Comparison of ENCODE assay signal across 12 cellular contexts in the genomic region with DNA sequence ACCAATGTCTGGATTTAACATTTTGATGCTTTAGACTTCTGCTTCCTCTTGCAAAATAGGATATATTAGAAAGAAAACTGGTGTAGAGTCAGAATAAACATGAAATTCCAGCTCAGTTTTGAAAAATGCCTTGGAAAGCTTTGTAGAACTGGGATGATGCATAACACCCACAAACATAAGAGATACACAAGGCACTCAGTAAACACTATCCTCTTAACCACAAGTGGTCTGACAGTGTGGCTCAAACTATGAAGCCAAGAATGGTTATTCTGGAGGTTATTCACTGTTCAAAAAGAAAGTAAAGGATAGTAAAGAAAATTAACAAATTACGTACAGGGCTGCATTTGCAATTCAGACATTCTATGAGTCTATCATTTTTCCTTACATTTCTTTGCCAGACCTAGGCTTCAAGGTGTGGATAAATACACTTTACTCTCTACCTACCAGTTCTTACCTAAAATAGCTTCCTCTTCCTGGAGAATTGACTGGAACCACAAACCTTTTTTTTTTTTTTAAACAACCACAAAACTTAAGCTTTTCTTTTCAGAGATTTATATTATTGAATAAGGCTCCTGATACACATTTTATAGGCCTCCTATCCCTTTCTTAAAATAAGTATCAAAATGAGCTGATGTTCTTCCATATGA. TPM values are rescaled to one million over a fixed set of nuclear protein-coding genes. Genes with fewer than 3 reads are reported as not detected.
DNase-seq lines count a peak whose midpoint lies in the region; ATAC-seq, FAIRE-seq and TF ChIP-seq lines count a peak whose summit lies in the region.
"Had no signal": no experiment of that assay in that cellular context is flagged by ENCODE, and none has a peak within 500 bp of the region (broad histone marks: within the 10 kb centered on the region; RNA-seq: fewer than 3 reads in every experiment).

No MANE protein-coding gene starts in this region.

- CTCF ChIA-PET in T-cell (lab: Charles Lee), result interaction anchor here (0.5 to 1.5 kb wide), 11 partner anchors 9 to 196 kb away, joined by 3 to 7 read pairs (median 3); partner anchors contain the start of genes PHTF2 (in 1 of the 2), RSBN1L (in 1 of the 2) and TMEM60 (in 1 of the 2)

- TF ChIP-seq CTCF in fibroblast of mammary gland (conservative IDR thresholded peaks at IDR 0.05; ENCODE audit: control insufficient read depth, insufficient read depth, low read depth, low read length) (no peak), type B pancreatic cell (conservative IDR thresholded peaks at IDR 0.05) (no peak)

- peaks cover 32% of the 10 kb centered on the region for H3K4me1 Mint-ChIP-seq in activated naive CD8-positive, alpha-beta T cell (ENCODE audit: low read depth)
- peaks cover 18% of the 10 kb centered on the region for H3K4me1 Mint-ChIP-seq in activated naive CD8-positive, alpha-beta T cell treated with anti-CD3 and anti-CD28 coated beads for 36 hours
- H3K4me1 Mint-ChIP-seq in T-cell (peaks cover 27 to 36% (median 32%) of the 10 kb centered on the region in 3 donors), type B pancreatic cell (ENCODE audit: unreplicated experiment) (peaks cover 33% of the 10 kb centered on the region)

- H3K4me3 ChIP-seq in fibroblast of mammary gland (ENCODE audit: control insufficient read depth, low read depth, low read length), result no peak overlapping the region

- H3K9me3 Mint-ChIP-seq in activated naive CD8-positive, alpha-beta T cell (ENCODE audit: low read depth), result no peaks in the 10 kb centered on the region
- H3K9me3 Mint-ChIP-seq in activated naive CD8-positive, alpha-beta T cell treated with anti-CD3 and anti-CD28 coated beads for 36 hours, result peaks cover 3% of the 10 kb centered on the region
- H3K9me3 Mint-ChIP-seq in T-cell (no peaks in the 10 kb centered on the region), type B pancreatic cell (peaks cover 2% of the 10 kb centered on the region)
- H3K9me3 Mint-ChIP-seq: activated B cell treated with CpG ODN at 0.5 μM for 24 hours, nephron had no signal

- DNase-seq in activated naive CD8-positive, alpha-beta T cell treated with anti-CD3 and anti-CD28 coated beads for 36 hours, result no peak
- DNase-seq in T-cell (no peak), fibroblast of mammary gland (ENCODE audit: low read depth) (peak; percentile 80), type B pancreatic cell (ENCODE audit: extremely low spot score, unreplicated experiment) (no peak), foreskin melanocyte (no peak), urothelium cell line (ENCODE audit: low spot score) (no peak)
- DNase-seq: activated B cell treated with CpG ODN at 0.5 μM for 24 hours, NCI-H1694 had no signal

- peaks cover 13% of the 10 kb centered on the region for H3K36me3 Mint-ChIP-seq in activated naive CD8-positive, alpha-beta T cell
- peaks cover 31% of the 10 kb centered on the region for H3K36me3 Mint-ChIP-seq in activated naive CD8-positive, alpha-beta T cell treated with anti-CD3 and anti-CD28 coated beads for 36 hours
- peaks cover 19% of the 10 kb centered on the region for H3K36me3 Mint-ChIP-seq in T-cell
- H3K36me3 Mint-ChIP-seq in type B pancreatic cell, result peaks cover 33% of the 10 kb centered on the region

- H3K27me3 Mint-ChIP-seq in activated naive CD8-positive, alpha-beta T cell, result no peaks in the 10 kb centered on the region
- no peaks in the 10 kb centered on the region for H3K27me3 Mint-ChIP-seq in activated naive CD8-positive, alpha-beta T cell treated with anti-CD3 and anti-CD28 coated beads for 36 hours
- H3K27me3 Mint-ChIP-seq in T-cell (no peaks in the 10 kb centered on the region), type B pancreatic cell (no peaks in the 10 kb centered on the region)
- H3K27me3 Mint-ChIP-seq: activated B cell treated with CpG ODN at 0.5 μM for 24 hours had no signal

- FAIRE-seq in urothelium cell line (lab: Jason Lieb, UNC), result no peak
- FAIRE-seq: endometrium had no signal

- peak overlapping the region; percentile 3 for H3K4me3 Mint-ChIP-seq in activated naive CD8-positive, alpha-beta T cell
- H3K4me3 Mint-ChIP-seq in activated naive CD8-positive, alpha-beta T cell treated with anti-CD3 and anti-CD28 coated beads for 36 hours, result no peak overlapping the region
- H3K4me3 Mint-ChIP-seq in T-cell (peak overlapping the region in 1 of 3 donors; percentile 50), type B pancreatic cell (no peak overlapping the region)
- H3K4me3 Mint-ChIP-seq: activated B cell treated with CpG ODN at 0.5 μM for 24 hours, nephron had no signal

- ATAC-seq in T-cell (replicated peaks in 1 of 4) (peak in 2 of 4 experiments; percentile 27 to 59), GM21390 (IDR thresholded peaks at IDR 0.05; ENCODE audit: unreplicated experiment) (no peak)

- H3K27ac Mint-ChIP-seq in activated naive CD8-positive, alpha-beta T cell, result peak overlapping the region; percentile 67
- no peak overlapping the region for H3K27ac Mint-ChIP-seq in activated naive CD8-positive, alpha-beta T cell treated with anti-CD3 and anti-CD28 coated beads for 36 hours
- peak overlapping the region; percentile 74 to 83 for H3K27ac Mint-ChIP-seq in T-cell
- H3K27ac Mint-ChIP-seq in type B pancreatic cell, result peak overlapping the region; percentile 13
- H3K27ac Mint-ChIP-seq: activated B cell treated with CpG ODN at 0.5 μM for 24 hours, nephron had no signal

- POLR2A ChIA-PET in T-cell (lab: Charles Lee), result interaction anchor here (0.6 to 1.8 kb wide), 7 partner anchors 9 to 118 kb away, joined by 3 to 10 read pairs (median 5); partner anchors contain the start of gene RSBN1L (in 2 of the 2)

RNA-seq across cellular contexts. Expression of gene RSBN1L, which starts 9.0 kb away (rescaled TPM):
- total RNA-seq in activated naive CD8-positive, alpha-beta T cell treated with anti-CD3 and anti-CD28 coated beads for 36 hours, result 10 to 100 TPM; 21.7 to 21.8 TPM
- 10 to 100 TPM; 27.1 to 35.9 (median 32.4) TPM for total RNA-seq in T-cell
- 16.3 and 20.4 TPM in 2 replicates for total RNA-seq in type B pancreatic cell (ENCODE audit: low replicate concordance)
